ENCODE assay signal across 9 cellular contexts in genomic region chr1:110673197-110673701, GRCh38. TPM values are rescaled to one million over a fixed set of nuclear protein-coding genes. Genes with fewer than 3 reads are reported as not detected.
DNase-seq lines count a peak whose midpoint lies in the region; ATAC-seq, FAIRE-seq and TF ChIP-seq lines count a peak whose summit lies in the region.
"Had no signal": no experiment of that assay in that cellular context is flagged by ENCODE, and none has a peak within 500 bp of the region (broad histone marks: within the 10 kb centered on the region; RNA-seq: fewer than 3 reads in every experiment).

No MANE protein-coding gene starts in this region.

- H3K27ac ChIP-seq in HL-60 (replicated peaks), result no peak overlapping the region
- no peak overlapping the region for H3K27ac ChIP-seq in body of pancreas
- H3K27ac ChIP-seq: tibial artery had no signal

- DNase-seq in BE2C (no peak), HL-60 (ENCODE audit: low read depth in 1 of 2, low spot score in 1 of 2) (no peak), mucosa of descending colon (peak in 2 of 3 donors; percentile 27 to 49), H54 (ENCODE audit: insufficient read length, low spot score) (no peak), body of pancreas (no peak), iPS-NIHi11 (ENCODE audit: low spot score) (no peak), AG08395 (ENCODE audit: low spot score) (no peak)

- peak overlapping the region; percentile 100 for H3K27ac Mint-ChIP-seq in activated T-helper 17 cell treated with anti-CD3 and anti-CD28 coated beads, Interleukin-2, amount 50 U/mL, for 72 hours

- TF ChIP-seq POLR2A in H54 (IDR thresholded peaks at IDR 0.05; ENCODE audit: low read depth, low read length), result no peak
- no peak for TF ChIP-seq POLR2A in body of pancreas (IDR thresholded peaks at IDR 0.05)

- H3K36me3 ChIP-seq in BE2C, result no peaks in the 10 kb centered on the region
- no peaks in the 10 kb centered on the region for H3K36me3 ChIP-seq in mucosa of descending colon (ENCODE audit: low read depth)
- H3K36me3 ChIP-seq in body of pancreas (replicated peaks in 1 of 2; ENCODE audit: insufficient read depth in 1 of 2, low read depth in 2 of 2), result no peaks in the 10 kb centered on the region
- H3K36me3 ChIP-seq: tibial artery had no signal

- peaks cover 22% of the 10 kb centered on the region for H3K4me1 Mint-ChIP-seq in activated T-helper 17 cell treated with anti-CD3 and anti-CD28 coated beads, Interleukin-2, amount 50 U/mL, for 72 hours

- H3K4me3 ChIP-seq in BE2C (ENCODE audit: low read depth, low read length), result peak overlapping the region; percentile 57
- peak overlapping the region; percentile 44 for H3K4me3 ChIP-seq in HL-60 (replicated peaks; ENCODE audit: insufficient read depth, low read length)
- peak overlapping the region; percentile 18 for H3K4me3 ChIP-seq in mucosa of descending colon
- no peak overlapping the region for H3K4me3 ChIP-seq in body of pancreas

- no peaks in the 10 kb centered on the region for H3K27me3 Mint-ChIP-seq in activated T-helper 17 cell treated with anti-CD3 and anti-CD28 coated beads, Interleukin-2, amount 50 U/mL, for 72 hours

- H3K4me3 Mint-ChIP-seq in activated T-helper 17 cell treated with anti-CD3 and anti-CD28 coated beads, Interleukin-2, amount 50 U/mL, for 72 hours, result no peak overlapping the region

- H3K27me3 ChIP-seq in BE2C (peaks cover 49% of the 10 kb centered on the region), HL-60 (ENCODE audit: insufficient read depth, poor library complexity, severe bottlenecking) (peaks cover 62% of the 10 kb centered on the region), body of pancreas (peaks cover 0 to 22% of the 10 kb centered on the region in 2 donors)

- FAIRE-seq in H54 (lab: Jason Lieb, UNC), result no peak

- H3K9me3 ChIP-seq in BE2C, result no peaks in the 10 kb centered on the region
- H3K9me3 ChIP-seq in mucosa of descending colon, result no peaks in the 10 kb centered on the region
- no peaks in the 10 kb centered on the region for H3K9me3 ChIP-seq in body of pancreas
- H3K9me3 ChIP-seq: tibial artery had no signal

- ATAC-seq in activated T-helper 17 cell treated with anti-CD3 and anti-CD28 coated beads, Interleukin-2, amount 50 U/mL, for 72 hours (replicated peaks), result no peak
- ATAC-seq in mucosa of descending colon (peak; percentile 6), body of pancreas (no peak)

- intact Hi-C loops in mucosa of descending colon (cut with DNase I, micrococcal nuclease), result no loop called here
- intact Hi-C loops in body of pancreas (cut with DNase I), result no loop called here

- H3K9me3 Mint-ChIP-seq in activated T-helper 17 cell treated with anti-CD3 and anti-CD28 coated beads, Interleukin-2, amount 50 U/mL, for 72 hours, result no peaks in the 10 kb centered on the region

- WGBS in body of pancreas, 2 donors, result 58 to 72% methylated on average over 25 of the region's 25 CpGs

- no peak for TF ChIP-seq CTCF in BE2C (IDR thresholded peaks at IDR 0.05; ENCODE audit: low read depth, low read length)
- TF ChIP-seq CTCF in HL-60 (IDR thresholded peaks at IDR 0.05; ENCODE audit: insufficient read depth, low read length), result no peak
- no peak for TF ChIP-seq CTCF in mucosa of descending colon (IDR thresholded peaks at IDR 0.05)
- no peak for TF ChIP-seq CTCF in body of pancreas (IDR thresholded peaks at IDR 0.05)

- H3K4me1 ChIP-seq in BE2C, result no peaks in the 10 kb centered on the region
- H3K4me1 ChIP-seq in mucosa of descending colon (ENCODE audit: low read depth), result no peaks in the 10 kb centered on the region
- H3K4me1 ChIP-seq in body of pancreas, result peaks cover 15% of the 10 kb centered on the region

- peaks cover 40% of the 10 kb centered on the region for H3K36me3 Mint-ChIP-seq in activated T-helper 17 cell treated with anti-CD3 and anti-CD28 coated beads, Interleukin-2, amount 50 U/mL, for 72 hours (ENCODE audit: low read depth)

RNA-seq across cellular contexts. Expression of gene KCNA3, which starts 1.5 kb away (rescaled TPM):
- 25.2 TPM for polyA plus RNA-seq in BE2C (2012; ENCODE audit: insufficient read depth, insufficient read length, low read depth)
- total RNA-seq in activated T-helper 17 cell treated with anti-CD3 and anti-CD28 coated beads, Interleukin-2, amount 50 U/mL, for 72 hours, result 10 to 100 TPM; 22.7 to 61.7 TPM
- total RNA-seq in mucosa of descending colon, result 1 to 10 TPM; 1.5 to 2.7 (median 1.9) TPM
- total RNA-seq in body of pancreas, result 1 to 10 TPM; 1.3 to 2.3 TPM

Comparison
In these comparisons a context has a peak if more than half of its experiments do, and no peak if none do; other contexts are left out.
1. DNase-seq: peak in mucosa of descending colon (2 of 3); none in BE2C (single experiment), HL-60 (0 of 2), H54 (single experiment), body of pancreas (0 of 4), iPS-NIHi11 (single experiment) and AG08395 (single experiment).
2. H3K4me3 ChIP-seq: peak in BE2C (single experiment), HL-60 (single experiment) and mucosa of descending colon (single experiment); none in body of pancreas (0 of 2).
3. RNA of gene KCNA3, which starts 1.5 kb away (total RNA-seq): 22.7 to 61.7 TPM in activated T-helper 17 cell treated with anti-CD3 and anti-CD28 coated beads, Interleukin-2, amount 50 U/mL, for 72 hours; 1.3 to 2.3 TPM in body of pancreas and 1.5 to 2.7 TPM in mucosa of descending colon; every median in the first group is over 4 times any median in the second.